In the genomic region with DNA sequence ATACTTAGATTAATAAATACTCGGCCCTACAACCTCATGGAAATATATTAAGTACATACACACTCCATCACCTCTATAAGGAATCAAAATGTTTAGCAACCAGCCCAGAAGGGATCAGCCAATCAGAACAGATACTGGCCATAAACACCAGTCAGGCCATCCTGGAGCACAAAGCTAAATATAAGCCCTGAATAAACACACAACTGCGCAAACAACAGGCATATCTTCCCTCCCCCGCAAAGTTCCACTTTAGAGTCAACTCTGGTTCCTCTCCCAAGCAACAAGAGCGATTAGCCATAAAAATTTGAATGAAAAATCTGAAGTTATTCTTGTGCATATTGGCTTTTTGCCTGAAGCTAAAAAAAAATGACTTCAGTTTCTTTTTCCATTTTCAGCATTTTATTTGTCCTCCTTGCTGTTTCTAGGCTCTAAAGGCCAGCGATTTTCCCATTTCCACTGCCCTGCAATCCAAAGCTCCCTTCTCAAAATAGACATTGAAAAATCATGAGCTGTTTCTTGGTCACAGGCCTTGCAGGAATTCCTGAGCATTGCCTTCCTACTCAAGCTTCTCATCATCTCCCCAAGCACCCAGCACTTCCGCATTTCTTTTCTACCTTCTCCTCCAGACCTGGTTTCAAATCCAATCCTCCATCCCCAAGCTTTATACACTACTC, we compare ENCODE assay signal across 15 cellular contexts.
DNase-seq lines count a peak whose midpoint lies in the region; ATAC-seq, FAIRE-seq and TF ChIP-seq lines count a peak whose summit lies in the region.
"Had no signal": no experiment of that assay in that cellular context is flagged by ENCODE, and none has a peak within 500 bp of the region (broad histone marks: within the 10 kb centered on the region; RNA-seq: fewer than 3 reads in every experiment).

No MANE protein-coding gene starts in this region.

- H3K4me1 ChIP-seq in esophagus muscularis mucosa (peaks cover 6 to 16% (median 13%) of the 10 kb centered on the region in 4 donors), lower lobe of right lung (no peaks in the 10 kb centered on the region), spleen (no peaks in the 10 kb centered on the region)

- intact Hi-C loops in esophagus muscularis mucosa (cut with DNase I): no loop called here
- intact Hi-C loops in lower lobe of right lung (cut with DNase I): no loop called here
- intact Hi-C loops in spleen (cut with DNase I; ENCODE audit: low total_unique reads): no loop called here

- no peak for ATAC-seq in lower lobe of right lung

- no peak overlapping the region for H3K4me3 Mint-ChIP-seq in activated naive CD8-positive, alpha-beta T cell treated with anti-CD3 and anti-CD28 coated beads for 36 hours
- H3K4me3 Mint-ChIP-seq: CD4-positive, CD25-positive, alpha-beta regulatory T cell had no signal

- H3K27me3 ChIP-seq in esophagus muscularis mucosa: no peaks in the 10 kb centered on the region
- no peaks in the 10 kb centered on the region for H3K27me3 ChIP-seq in lower lobe of right lung (ENCODE audit: low read depth)
- H3K27me3 ChIP-seq in spleen (replicated peaks in 1 of 7): no peaks in the 10 kb centered on the region

- H3K27ac ChIP-seq in esophagus muscularis mucosa (replicated peaks in 1 of 4) (peak overlapping the region; percentile 20 to 44 (median 24)), lower lobe of right lung (peak overlapping the region; percentile 28), spleen (peak overlapping the region in 6 of 8 donors; percentile 5 to 61 (median 20))
- H3K27ac ChIP-seq: skin epidermis had no signal

- no peaks in the 10 kb centered on the region for H3K36me3 ChIP-seq in esophagus muscularis mucosa
- no peaks in the 10 kb centered on the region for H3K36me3 ChIP-seq in lower lobe of right lung
- no peaks in the 10 kb centered on the region for H3K36me3 ChIP-seq in spleen

- DNase-seq in NCI-H1048 (lab: John Stamatoyannopoulos, UW) (peak; percentile 30), esophagus muscularis mucosa (ENCODE audit: extremely low spot score) (no peak), lower lobe of right lung (no peak), spleen (no peak), A172 (ENCODE audit: low spot score) (no peak), HK-2 (ENCODE audit: unreplicated experiment) (no peak), RCC 7860 (ENCODE audit: low spot score) (no peak)
- DNase-seq in activated naive CD8-positive, alpha-beta T cell treated with anti-CD3 and anti-CD28 coated beads for 36 hours: no peak
- DNase-seq: anterior cingulate cortex; CD4-positive, CD25-positive, alpha-beta regulatory T cell; effector CD8-positive, alpha-beta T cell; hypothalamus; KBM-7; NCI-H2029 treated with DMSO at 0.1 percent for 48 hours had no signal

- FAIRE-seq in RCC 7860 (lab: Jason Lieb, UNC): no peak

- H3K9me3 ChIP-seq in esophagus muscularis mucosa (no peaks in the 10 kb centered on the region), lower lobe of right lung (no peaks in the 10 kb centered on the region), spleen (no peaks in the 10 kb centered on the region)

- no peak overlapping the region for H3K4me3 ChIP-seq in esophagus muscularis mucosa
- H3K4me3 ChIP-seq in lower lobe of right lung: no peak overlapping the region
- H3K4me3 ChIP-seq in spleen: no peak overlapping the region
- H3K4me3 ChIP-seq: skin epidermis had no signal

- H3K27ac Mint-ChIP-seq in activated naive CD8-positive, alpha-beta T cell treated with anti-CD3 and anti-CD28 coated beads for 36 hours: no peak overlapping the region
- H3K27ac Mint-ChIP-seq: CD4-positive, CD25-positive, alpha-beta regulatory T cell had no signal

- no peaks in the 10 kb centered on the region for H3K27me3 Mint-ChIP-seq in activated naive CD8-positive, alpha-beta T cell treated with anti-CD3 and anti-CD28 coated beads for 36 hours
- H3K27me3 Mint-ChIP-seq: CD4-positive, CD25-positive, alpha-beta regulatory T cell had no signal

- TF ChIP-seq POLR2A in esophagus muscularis mucosa (IDR thresholded peaks at IDR 0.05; ENCODE audit: low read depth): no peak
- TF ChIP-seq POLR2A in spleen (IDR thresholded peaks at IDR 0.05): no peak

- H3K4me1 Mint-ChIP-seq in activated naive CD8-positive, alpha-beta T cell treated with anti-CD3 and anti-CD28 coated beads for 36 hours: no peaks in the 10 kb centered on the region
- H3K4me1 Mint-ChIP-seq: CD4-positive, CD25-positive, alpha-beta regulatory T cell had no signal

- TF ChIP-seq EP300 in esophagus muscularis mucosa (IDR thresholded peaks at IDR 0.05): no peak

- WGBS in esophagus muscularis mucosa: 59% methylated on average over 6 of the region's 6 CpGs
- WGBS in spleen, 5 donors: 65 to 77% (median 76%) methylated on average over 6 of the region's 6 CpGs

- no peaks in the 10 kb centered on the region for H3K36me3 Mint-ChIP-seq in activated naive CD8-positive, alpha-beta T cell treated with anti-CD3 and anti-CD28 coated beads for 36 hours
- H3K36me3 Mint-ChIP-seq: CD4-positive, CD25-positive, alpha-beta regulatory T cell had no signal

- no peak for TF ChIP-seq CTCF in esophagus muscularis mucosa (IDR thresholded peaks at IDR 0.05)
- TF ChIP-seq CTCF in lower lobe of right lung (IDR thresholded peaks at IDR 0.05): no peak
- no peak for TF ChIP-seq CTCF in spleen (IDR thresholded peaks at IDR 0.05 in 8 of 11, conservative IDR thresholded peaks at IDR 0.05 in 3 of 11)

- H3K9me3 Mint-ChIP-seq in activated naive CD8-positive, alpha-beta T cell treated with anti-CD3 and anti-CD28 coated beads for 36 hours: no peaks in the 10 kb centered on the region
